ENCODE assay signal across 8 cellular contexts in the genomic region with DNA sequence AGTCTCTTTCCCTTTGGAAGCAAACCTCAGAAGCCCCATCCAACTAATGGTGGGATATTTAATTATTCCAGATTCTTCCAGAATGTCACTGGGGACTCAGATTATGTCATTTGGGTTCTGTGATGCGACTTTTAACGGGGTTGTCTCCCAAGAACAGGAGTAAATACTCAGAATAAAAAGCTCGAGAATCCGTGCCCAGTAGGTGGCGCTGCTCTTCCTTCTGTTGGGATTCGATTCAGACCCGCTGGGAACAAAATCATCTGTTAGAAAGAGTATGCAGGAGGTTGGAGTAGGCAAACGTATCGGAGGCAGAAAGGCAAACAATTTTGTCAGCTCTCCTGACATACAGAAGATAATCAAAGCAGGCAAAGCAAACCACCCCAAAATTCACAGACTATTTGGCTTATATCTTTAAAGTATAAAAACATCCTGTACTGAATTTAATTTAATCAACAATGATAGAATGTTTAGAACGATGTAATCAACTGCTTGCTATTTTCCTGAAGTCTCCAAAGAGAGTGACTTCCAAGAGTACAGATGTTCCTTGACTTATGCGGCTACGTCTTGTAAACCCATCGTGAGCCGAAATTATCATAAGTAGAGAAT.
DNase-seq lines count a peak whose midpoint lies in the region; ATAC-seq and TF ChIP-seq lines count a peak whose summit lies in the region.

No MANE protein-coding gene starts in this region.

- H3K36me3 Mint-ChIP-seq in activated naive CD4-positive, alpha-beta T cell treated with anti-CD3 and anti-CD28 coated beads for 36 hours (ENCODE audit: low read depth) = no peaks in the 10 kb centered on the region
- H3K36me3 Mint-ChIP-seq in glutamatergic neuron (ENCODE audit: unreplicated experiment) = no peaks in the 10 kb centered on the region

- peak overlapping the region; percentile 49 for H2BK120ac ChIP-seq in trophoblast cell (ENCODE audit: insufficient read depth, low read length, poor library complexity)

- no peak overlapping the region for H3K9ac ChIP-seq in trophoblast cell (ENCODE audit: low read length)

- no peaks in the 10 kb centered on the region for H3K27me3 ChIP-seq in SJCRH30
- no peaks in the 10 kb centered on the region for H3K27me3 ChIP-seq in trophoblast cell (ENCODE audit: insufficient read depth, low read length)
- no peaks in the 10 kb centered on the region for H3K27me3 ChIP-seq in upper lobe of right lung

- H2AK5ac ChIP-seq in trophoblast cell (ENCODE audit: low read length) = peak overlapping the region; percentile 26

- DNase-seq in AG08395 (ENCODE audit: low spot score) = peak; percentile 82
- DNase-seq in NAMALWA (ENCODE audit: low spot score) = peak; percentile 76
- DNase-seq in SJCRH30 = peak; percentile 77 to 94
- peak; percentile 87 for DNase-seq in activated naive CD4-positive, alpha-beta T cell treated with anti-CD3 and anti-CD28 coated beads for 36 hours
- DNase-seq in glutamatergic neuron = peak; percentile 85
- peak; percentile 82 to 97 for DNase-seq in trophoblast cell
- peak; percentile 87 for DNase-seq in upper lobe of right lung

- peak; percentile 73 for ATAC-seq in GM19351 (IDR thresholded peaks at IDR 0.05; ENCODE audit: unreplicated experiment)
- ATAC-seq in upper lobe of right lung = peak; percentile 82

- TF ChIP-seq CTCF in glutamatergic neuron (IDR thresholded peaks at IDR 0.05; ENCODE audit: partially characterized antibody, unreplicated experiment) = peak; percentile 89
- peak; percentile 84 for TF ChIP-seq CTCF in upper lobe of right lung (IDR thresholded peaks at IDR 0.05)

- no peaks in the 10 kb centered on the region for H3K4me1 Mint-ChIP-seq in activated naive CD4-positive, alpha-beta T cell treated with anti-CD3 and anti-CD28 coated beads for 36 hours (ENCODE audit: low read depth)
- H3K4me1 Mint-ChIP-seq in glutamatergic neuron (ENCODE audit: low read depth, unreplicated experiment) = peaks cover 25% of the 10 kb centered on the region

- H3K4me3 ChIP-seq in SJCRH30 (no peak overlapping the region), trophoblast cell (ENCODE audit: low read depth, low read length) (no peak overlapping the region), upper lobe of right lung (no peak overlapping the region)

- peaks cover 20% of the 10 kb centered on the region for H3K79me1 ChIP-seq in trophoblast cell (ENCODE audit: low read length)

- no peak overlapping the region for H2BK12ac ChIP-seq in trophoblast cell (ENCODE audit: low read length)

- no peak overlapping the region for H4K91ac ChIP-seq in trophoblast cell (ENCODE audit: low read depth, low read length)

- no CpG with 5 or more reads among the region's 14 CpGs for WGBS in trophoblast cell (ENCODE audit: extremely low coverage, insufficient coverage, insufficient read length)

- no peak overlapping the region for H4K8ac ChIP-seq in trophoblast cell (ENCODE audit: low read depth, low read length)

- H3K4me1 ChIP-seq in SJCRH30 (peaks cover 11% of the 10 kb centered on the region), trophoblast cell (ENCODE audit: control insufficient read depth in 1 of 2, insufficient read depth in 2 of 2, low read length in 2 of 2) (peaks cover 10 to 25% of the 10 kb centered on the region in 2 experiments), upper lobe of right lung (peaks cover 17% of the 10 kb centered on the region)

- peaks cover 29% of the 10 kb centered on the region for H3K27me3 Mint-ChIP-seq in activated naive CD4-positive, alpha-beta T cell treated with anti-CD3 and anti-CD28 coated beads for 36 hours (ENCODE audit: low read depth)
- no peaks in the 10 kb centered on the region for H3K27me3 Mint-ChIP-seq in glutamatergic neuron (ENCODE audit: unreplicated experiment)

- H3K27ac ChIP-seq in SJCRH30 = no peak overlapping the region
- H3K27ac ChIP-seq in trophoblast cell (ENCODE audit: low read depth, low read length) = peak overlapping the region; percentile 72
- peak overlapping the region; percentile 72 for H3K27ac ChIP-seq in upper lobe of right lung

- intact Hi-C loops in activated naive CD4-positive, alpha-beta T cell treated with anti-CD3 and anti-CD28 coated beads for 36 hours (cut with micrococcal nuclease) = loop anchor here (1.0 to 5.0 kb wide), 7 partner anchors 37 to 517 kb away; a partner anchor contains a TSS
- intact Hi-C loops in upper lobe of right lung (cut with DNase I) = loop anchor here (5.0 kb wide), 1 partner anchor 411 kb away; no protein-coding TSS in a partner anchor

- CTCF ChIA-PET in activated naive CD4-positive, alpha-beta T cell treated with anti-CD3 and anti-CD28 coated beads for 36 hours (lab: Charles Lee) = interaction anchor here (0.6 to 3.3 kb wide), 18 partner anchors 8 to 517 kb away, joined by 3 to 22 read pairs (median 5); a partner anchor contains a TSS

- H3K18ac ChIP-seq in trophoblast cell (ENCODE audit: low read length) = no peak overlapping the region

- H3K23ac ChIP-seq in trophoblast cell (ENCODE audit: low read length) = no peak overlapping the region

- H3K36me3 ChIP-seq in SJCRH30 (no peaks in the 10 kb centered on the region), trophoblast cell (ENCODE audit: control insufficient read depth in 1 of 2, insufficient read depth in 2 of 2, low read length in 2 of 2) (no peaks in the 10 kb centered on the region), upper lobe of right lung (no peaks in the 10 kb centered on the region)

- H3K4ac ChIP-seq in trophoblast cell (ENCODE audit: low read depth, low read length) = no peak overlapping the region

- H4K12ac ChIP-seq in trophoblast cell (ENCODE audit: low read depth, low read length) = no peak overlapping the region

- no peaks in the 10 kb centered on the region for H3K9me3 Mint-ChIP-seq in activated naive CD4-positive, alpha-beta T cell treated with anti-CD3 and anti-CD28 coated beads for 36 hours
- H3K9me3 Mint-ChIP-seq in glutamatergic neuron (ENCODE audit: unreplicated experiment) = peaks cover 5% of the 10 kb centered on the region

- peak overlapping the region; percentile 29 for H2BK5ac ChIP-seq in trophoblast cell (ENCODE audit: low read depth, low read length, poor library complexity)

- H3K79me2 ChIP-seq in trophoblast cell (ENCODE audit: control insufficient read depth, insufficient read depth, low read length, poor library complexity) = peaks cover 3% of the 10 kb centered on the region

- no peak overlapping the region for H3K4me2 ChIP-seq in trophoblast cell (ENCODE audit: low read length)

- no peak overlapping the region for H2AFZ ChIP-seq in trophoblast cell (ENCODE audit: insufficient read depth, low read length, poor library complexity)

- no peak overlapping the region for H3K4me3 Mint-ChIP-seq in activated naive CD4-positive, alpha-beta T cell treated with anti-CD3 and anti-CD28 coated beads for 36 hours
- no peak overlapping the region for H3K4me3 Mint-ChIP-seq in glutamatergic neuron (ENCODE audit: unreplicated experiment)

- no peak overlapping the region for H3K14ac ChIP-seq in trophoblast cell (ENCODE audit: low read length)

- no peaks in the 10 kb centered on the region for H3K9me3 ChIP-seq in SJCRH30 (replicated peaks)
- peaks cover 6% of the 10 kb centered on the region for H3K9me3 ChIP-seq in trophoblast cell (ENCODE audit: insufficient read depth, low read depth, low read length)
- H3K9me3 ChIP-seq in upper lobe of right lung = no peaks in the 10 kb centered on the region

- no peak overlapping the region for H3K27ac Mint-ChIP-seq in activated naive CD4-positive, alpha-beta T cell treated with anti-CD3 and anti-CD28 coated beads for 36 hours
- H3K27ac Mint-ChIP-seq in glutamatergic neuron (ENCODE audit: unreplicated experiment) = no peak overlapping the region
